In genomic region chr22:44330727-44331660, GRCh38 we compare ENCODE assay signal across 11 cellular contexts. TPM values are rescaled to one million over a fixed set of nuclear protein-coding genes. Genes with fewer than 3 reads are reported as not detected.
DNase-seq lines count a peak whose midpoint lies in the region; ATAC-seq and TF ChIP-seq lines count a peak whose summit lies in the region.
"Had no signal": no experiment of that assay in that cellular context is flagged by ENCODE, and none has a peak within 500 bp of the region (broad histone marks: within the 10 kb centered on the region; RNA-seq: fewer than 3 reads in every experiment).

No MANE protein-coding gene starts in this region.

- DNase-seq in COLO668 (lab: John Stamatoyannopoulos, UW; ENCODE audit: unreplicated experiment): peak; percentile 70
- no peak for DNase-seq in PC-9
- DNase-seq in fibroblast of villous mesenchyme (ENCODE audit: low read depth): no peak
- DNase-seq in prostate gland (ENCODE audit: low spot score): no peak
- no peak for DNase-seq in hepatic stellate cell (ENCODE audit: low spot score)
- no peak for DNase-seq in CD4-positive, alpha-beta memory T cell
- no peak for DNase-seq in activated naive CD4-positive, alpha-beta T cell treated with anti-CD3 and anti-CD28 coated beads, Interleukin-2, amount 10 ng/mL, durations not matched to agents 7 days and 5 days
- DNase-seq: activated CD4-positive, alpha-beta T cell treated with anti-CD3 and anti-CD28 coated beads, Interleukin-2, amount 50 U/mL, for 4 hours; naive B cell; SIG-M5 had no signal

- H3K4me3 ChIP-seq in PC-9: peak overlapping the region; percentile 52; the same call in 1 of the 2 replicates
- peak overlapping the region; percentile 12 for H3K4me3 ChIP-seq in fibroblast of villous mesenchyme (ENCODE audit: low read depth, low read length)
- peak overlapping the region; percentile 18 to 38 for H3K4me3 ChIP-seq in prostate gland
- H3K4me3 ChIP-seq in CD4-positive, alpha-beta memory T cell (ENCODE audit: low read length in 2 of 2): no peak overlapping the region

- H3K27ac ChIP-seq in PC-9 (no peak overlapping the region), prostate gland (no peak overlapping the region)
- H3K27ac ChIP-seq in CD4-positive, alpha-beta memory T cell (ENCODE audit: low read depth, low read length): no peak overlapping the region

- H3K36me3 ChIP-seq in PC-9 (ENCODE audit: low read depth): no peaks in the 10 kb centered on the region
- no peaks in the 10 kb centered on the region for H3K36me3 ChIP-seq in prostate gland
- no peaks in the 10 kb centered on the region for H3K36me3 ChIP-seq in CD4-positive, alpha-beta memory T cell (ENCODE audit: insufficient read depth, low read length)

- BruUV-seq in PC-9 (replicated peaks; lab: Mats Ljungman, UMichigan): no TSS peak

- H2AFZ ChIP-seq in PC-9: no peak overlapping the region

- no peaks in the 10 kb centered on the region for H3K79me2 ChIP-seq in PC-9 (ENCODE audit: low read depth)

- H3K27me3 ChIP-seq in PC-9 (ENCODE audit: insufficient read depth, low read depth) (peaks cover 9% of the 10 kb centered on the region), prostate gland (replicated peaks; ENCODE audit: insufficient read depth) (peaks cover 7% of the 10 kb centered on the region)
- H3K27me3 ChIP-seq in CD4-positive, alpha-beta memory T cell (ENCODE audit: insufficient read depth, low read length): peaks cover 26% of the 10 kb centered on the region

- POLR2A ChIA-PET in PC-9 (lab: Charles Lee; ENCODE audit: unreplicated experiment): interaction anchor here (0.7 kb wide), 1 partner anchor 307 kb away, joined by 3 read pairs; the partner anchor contains the start of gene PARVB
- POLR2A ChIA-PET in CD4-positive, alpha-beta memory T cell (lab: Charles Lee; ENCODE audit: partially characterized antibody): no interaction called here

- CTCF ChIA-PET in PC-9 (lab: Charles Lee): no interaction called here
- CTCF ChIA-PET in CD4-positive, alpha-beta memory T cell (lab: Charles Lee; ENCODE audit: partially characterized antibody): interaction anchor here (0.7 to 1.8 kb wide), 3 partner anchors 14 to 236 kb away, joined by 3 to 7 read pairs (median 6); no protein-coding TSS in a partner anchor
- CTCF ChIA-PET in activated naive CD4-positive, alpha-beta T cell treated with anti-CD3 and anti-CD28 coated beads, Interleukin-2, amount 10 ng/mL, durations not matched to agents 7 days and 5 days (lab: Charles Lee): no interaction called here

- peak overlapping the region in 1 of 8 donors; percentile 38 for H3K4me3 Mint-ChIP-seq in CD4-positive, alpha-beta memory T cell
- no peak overlapping the region for H3K4me3 Mint-ChIP-seq in activated naive CD4-positive, alpha-beta T cell treated with anti-CD3 and anti-CD28 coated beads, Interleukin-2, amount 10 ng/mL, durations not matched to agents 7 days and 5 days

- 5% methylated on average over 74 of the region's 105 CpGs for whole genome bisulfite sequencing in prostate gland

- H3K36me3 Mint-ChIP-seq in CD4-positive, alpha-beta memory T cell: no peaks in the 10 kb centered on the region
- H3K36me3 Mint-ChIP-seq in activated naive CD4-positive, alpha-beta T cell treated with anti-CD3 and anti-CD28 coated beads, Interleukin-2, amount 10 ng/mL, durations not matched to agents 7 days and 5 days: no peaks in the 10 kb centered on the region
- H3K36me3 Mint-ChIP-seq: naive B cell had no signal

- no peak for ATAC-seq in esophagus mucosa

- intact Hi-C loops in PC-9 (cut with micrococcal nuclease; ENCODE audit: unreplicated experiment): loop anchor here (10.0 kb wide), 1 partner anchor 154 kb away; no protein-coding TSS in a partner anchor
- intact Hi-C loops in prostate gland (cut with DNase I): no loop called here
- intact Hi-C loops in CD4-positive, alpha-beta memory T cell (cut with micrococcal nuclease): no loop called here

- no peaks in the 10 kb centered on the region for H3K9me2 ChIP-seq in PC-9 (ENCODE audit: insufficient read depth)

- H3K4me2 ChIP-seq in PC-9: peak overlapping the region; percentile 56

- peaks cover 47% of the 10 kb centered on the region for H3F3A ChIP-seq in PC-9 (ENCODE audit: insufficient read depth, low read depth)

- peaks cover 40 to 47% of the 10 kb centered on the region in 2 donors for H3K27me3 Mint-ChIP-seq in CD4-positive, alpha-beta memory T cell
- peaks cover 51% of the 10 kb centered on the region for H3K27me3 Mint-ChIP-seq in activated naive CD4-positive, alpha-beta T cell treated with anti-CD3 and anti-CD28 coated beads, Interleukin-2, amount 10 ng/mL, durations not matched to agents 7 days and 5 days

- TF ChIP-seq CTCF in PC-9 (conservative IDR thresholded peaks at IDR 0.05) (no peak), fibroblast of villous mesenchyme (IDR thresholded peaks at IDR 0.05; ENCODE audit: insufficient read depth, low read depth, low read length) (no peak), prostate gland (IDR thresholded peaks at IDR 0.05) (no peak)

- no peak for TF ChIP-seq POLR2A in prostate gland (IDR thresholded peaks at IDR 0.05)

- H3K9me3 ChIP-seq in PC-9 (ENCODE audit: insufficient read depth, low read depth): no peaks in the 10 kb centered on the region
- no peaks in the 10 kb centered on the region for H3K9me3 ChIP-seq in prostate gland
- no peaks in the 10 kb centered on the region for H3K9me3 ChIP-seq in CD4-positive, alpha-beta memory T cell (ENCODE audit: control insufficient read depth in 1 of 2, low read length in 2 of 2)

- H3K4me1 ChIP-seq in PC-9 (replicated peaks; ENCODE audit: insufficient read depth) (peaks cover 24% of the 10 kb centered on the region), prostate gland (replicated peaks) (no peaks in the 10 kb centered on the region)
- peaks cover 11% of the 10 kb centered on the region for H3K4me1 ChIP-seq in CD4-positive, alpha-beta memory T cell (ENCODE audit: insufficient read depth, low read length)

- H4K20me1 ChIP-seq in PC-9 (ENCODE audit: insufficient read depth): peaks cover 4% of the 10 kb centered on the region; the same call in 1 of the 2 replicates

- H3K9me3 Mint-ChIP-seq in CD4-positive, alpha-beta memory T cell: no peaks in the 10 kb centered on the region
- no peaks in the 10 kb centered on the region for H3K9me3 Mint-ChIP-seq in activated naive CD4-positive, alpha-beta T cell treated with anti-CD3 and anti-CD28 coated beads, Interleukin-2, amount 10 ng/mL, durations not matched to agents 7 days and 5 days

- H3K27ac Mint-ChIP-seq in CD4-positive, alpha-beta memory T cell: no peak overlapping the region
- no peak overlapping the region for H3K27ac Mint-ChIP-seq in activated naive CD4-positive, alpha-beta T cell treated with anti-CD3 and anti-CD28 coated beads, Interleukin-2, amount 10 ng/mL, durations not matched to agents 7 days and 5 days

- peaks cover 5 to 18% (median 14%) of the 10 kb centered on the region in 4 donors for H3K4me1 Mint-ChIP-seq in CD4-positive, alpha-beta memory T cell
- H3K4me1 Mint-ChIP-seq in activated naive CD4-positive, alpha-beta T cell treated with anti-CD3 and anti-CD28 coated beads, Interleukin-2, amount 10 ng/mL, durations not matched to agents 7 days and 5 days: peaks cover 18% of the 10 kb centered on the region

RNA-seq across cellular contexts. Expression of gene SHISAL1, which starts 18.2 kb away (rescaled TPM):
- 0.94 and 1.2 TPM in 2 replicates for total RNA-seq in PC-9 (2021)
- 3.0 and 4.5 TPM in 2 replicates for total RNA-seq in fibroblast of villous mesenchyme
- total RNA-seq in prostate gland: 1 to 10 TPM; 1.8 to 7.8 TPM
- total RNA-seq in CD4-positive, alpha-beta memory T cell: not detected
- not detected for polyA plus RNA-seq in CD4-positive, alpha-beta memory T cell
- 0.08 TPM for total RNA-seq in esophagus mucosa

Comparison
In these comparisons a context has a peak if more than half of its experiments do, and no peak if none do; other contexts are left out.
1. H3K4me3 ChIP-seq: peak in PC-9 (single experiment), fibroblast of villous mesenchyme (single experiment) and prostate gland (2 of 2); none in CD4-positive, alpha-beta memory T cell (0 of 2).